ENCODE assay signal across 29 cellular contexts in the genomic region with DNA sequence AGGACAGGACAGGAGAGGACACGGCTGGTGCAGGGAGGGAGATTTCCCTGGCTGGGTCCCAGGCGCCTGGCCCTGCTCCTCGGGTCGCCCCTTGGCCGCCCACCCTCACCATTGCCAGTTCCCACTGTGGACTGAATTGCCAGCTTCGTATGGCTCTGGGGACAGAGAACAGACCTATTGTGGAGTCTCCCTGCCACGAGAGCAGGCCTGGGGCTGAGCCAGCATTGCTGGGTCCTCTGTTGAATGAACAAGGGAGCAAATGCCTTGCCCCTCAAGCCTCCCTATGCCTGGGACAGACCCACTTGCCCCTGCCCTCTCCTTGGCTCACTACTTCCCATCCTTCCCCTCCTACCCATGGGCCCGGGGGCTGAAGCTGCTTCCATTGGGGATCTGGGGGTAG.
"Had no signal": no experiment of that assay in that cellular context is flagged by ENCODE, and none has a peak within 500 bp of the region (broad histone marks: within the 10 kb centered on the region; RNA-seq: fewer than 3 reads in every experiment).

No MANE protein-coding gene starts in this region.

- H3K36me3 ChIP-seq: breast epithelium had no signal

- DNase-seq: activated B cell treated with CpG ODN at 0.5 μM for 24 hours; activated CD4-positive, alpha-beta memory T cell treated with anti-CD3 and anti-CD28 coated beads for 36 hours; activated CD4-positive, alpha-beta T cell treated with anti-CD3 and anti-CD28 coated beads for 4 hours; activated CD4-positive, alpha-beta T cell treated with anti-CD3 and anti-CD28 coated beads, Interleukin-2, amount 10 ng/mL, durations not matched to agents 24 days and 14 days; activated CD4-positive, alpha-beta T cell treated with anti-CD3 and anti-CD28 coated beads, Interleukin-2, amount 50 U/mL, for 1 hour; activated CD4-positive, alpha-beta T cell treated with anti-CD3 and anti-CD28 coated beads, Interleukin-2, amount 50 U/mL, for 4 hours; activated CD4-positive, CD25-positive, alpha-beta regulatory T cell treated with anti-CD3 and anti-CD28 coated beads, Interleukin-2, amount 50 U/mL, for 72 hours; activated CD8-positive, alpha-beta memory T cell treated with anti-CD3 and anti-CD28 coated beads, Interleukin-2, amount 50 U/mL, for 4 hours; activated CD8-positive, alpha-beta T cell treated with anti-CD3 and anti-CD28 coated beads for 36 hours; activated effector memory CD4-positive, alpha-beta T cell treated with anti-CD3 and anti-CD28 coated beads, Interleukin-2, amount 50 U/mL, for 16 hours; activated gamma-delta T cell treated with Interleukin-2 at 50 U/mL for 16 hours; activated naive CD4-positive, alpha-beta T cell; activated naive CD4-positive, alpha-beta T cell treated with anti-CD3 and anti-CD28 coated beads for 36 hours; activated naive CD4-positive, alpha-beta T cell treated with anti-CD3 and anti-CD28 coated beads, Interleukin-2, amount 50 U/mL, for 16 hours; activated naive CD8-positive, alpha-beta T cell treated with anti-CD3 and anti-CD28 coated beads for 36 hours; activated T-cell treated with anti-CD3 and anti-CD28 coated beads for 4 hours; activated T-cell treated with anti-CD3 and anti-CD28 coated beads, Interleukin-2, amount 50 U/mL, for 1 hour; activated T-cell treated with anti-CD3 and anti-CD28 coated beads, Interleukin-2, amount 50 U/mL, for 4 hours; activated T-cell treated with anti-CD3 and anti-CD28 coated beads, Interleukin-2, amount 50 U/mL, for 72 hours; adrenal gland; amniotic stem cell; aorta; body of pancreas; brain microvascular endothelial cell; cerebellar nuclear complex; T-helper 1 cell; T-helper 2 cell; T-helper 9 cell had no signal

- H3K4me3 ChIP-seq: adrenal gland, body of pancreas, breast epithelium had no signal

- H3K27me3 ChIP-seq: adrenal gland, body of pancreas, brain microvascular endothelial cell had no signal
